ENCODE assay signal across 16 cellular contexts in genomic region chr6:37777272-37777736, GRCh38. TPM values are rescaled to one million over a fixed set of nuclear protein-coding genes. Genes with fewer than 3 reads are reported as not detected.
DNase-seq lines count a peak whose midpoint lies in the region; ATAC-seq and TF ChIP-seq lines count a peak whose summit lies in the region.
"Had no signal": no experiment of that assay in that cellular context is flagged by ENCODE, and none has a peak within 500 bp of the region (broad histone marks: within the 10 kb centered on the region; RNA-seq: fewer than 3 reads in every experiment).

No MANE protein-coding gene starts in this region.

- no peak overlapping the region for H2BK12ac ChIP-seq in trophoblast cell (ENCODE audit: low read length)

- TF ChIP-seq CTCF in testis (IDR thresholded peaks at IDR 0.05): no peak

- H3K9me3 ChIP-seq in iPS-20b (ENCODE audit: insufficient read depth, low read depth, low read length) (no peaks in the 10 kb centered on the region), testis (no peaks in the 10 kb centered on the region), trophoblast cell (ENCODE audit: insufficient read depth, low read depth, low read length) (peaks cover 2% of the 10 kb centered on the region)

- DNase-seq in DMS79 (lab: John Stamatoyannopoulos, UW) (peak; percentile 23), NCI-H2107 (lab: John Stamatoyannopoulos, UW) (peak; percentile 11), NOMO-1 treated with dmso at 0.1 percent for 144 hours (lab: John Stamatoyannopoulos, UW; ENCODE audit: unreplicated experiment) (no peak), testis (no peak), trophoblast cell (no peak)
- DNase-seq: activated CD4-positive, CD25-positive, alpha-beta regulatory T cell; amniotic stem cell; COR-L47; kidney glomerular epithelial cell; naive thymus-derived CD8-positive, alpha-beta T cell had no signal

- H3K27ac ChIP-seq in iPS-20b (ENCODE audit: low read length) (no peak overlapping the region), testis (no peak overlapping the region), trophoblast cell (ENCODE audit: low read depth, low read length) (no peak overlapping the region)
- H3K27ac ChIP-seq: tibial nerve had no signal

- H3K4me1 ChIP-seq in iPS-20b (ENCODE audit: insufficient read depth, low read length) (peaks cover 24% of the 10 kb centered on the region), testis (no peaks in the 10 kb centered on the region), trophoblast cell (ENCODE audit: control insufficient read depth in 1 of 2, insufficient read depth in 2 of 2, low read length in 2 of 2) (no peaks in the 10 kb centered on the region)
- H3K4me1 ChIP-seq: tibial nerve had no signal

- H3K4me3 ChIP-seq in iPS-20b (ENCODE audit: low read length) (peak overlapping the region; percentile 20; the same call in 1 of the 2 replicates), testis (no peak overlapping the region), trophoblast cell (ENCODE audit: low read depth, low read length) (no peak overlapping the region)
- H3K4me3 ChIP-seq: smooth muscle cell, tibial nerve had no signal

- no peak overlapping the region for H4K91ac ChIP-seq in trophoblast cell (ENCODE audit: low read depth, low read length)

- H3K14ac ChIP-seq in trophoblast cell (ENCODE audit: low read length): no peak overlapping the region

- no peak overlapping the region for H2AK5ac ChIP-seq in trophoblast cell (ENCODE audit: low read length)

- WGBS in testis, 2 donors: 57 to 72% methylated on average over 9 of the region's 9 CpGs
- no CpG with 5 or more reads among the region's 9 CpGs for WGBS in trophoblast cell (ENCODE audit: extremely low coverage, insufficient coverage, insufficient read length)

- no peaks in the 10 kb centered on the region for H3K79me1 ChIP-seq in trophoblast cell (ENCODE audit: low read length)

- peaks cover 32% of the 10 kb centered on the region for H3K27me3 ChIP-seq in iPS-20b (ENCODE audit: insufficient read depth, low read length)
- H3K27me3 ChIP-seq in testis: no peaks in the 10 kb centered on the region
- H3K27me3 ChIP-seq in trophoblast cell (ENCODE audit: insufficient read depth, low read length): no peaks in the 10 kb centered on the region
- H3K27me3 ChIP-seq: tibial nerve had no signal

- no peak overlapping the region for H4K12ac ChIP-seq in trophoblast cell (ENCODE audit: low read depth, low read length)

- H4K8ac ChIP-seq in trophoblast cell (ENCODE audit: low read depth, low read length): no peak overlapping the region

- intact Hi-C loops in testis (cut with DNase I; ENCODE audit: low total_unique reads): no loop called here

- no peak overlapping the region for H2AFZ ChIP-seq in trophoblast cell (ENCODE audit: insufficient read depth, low read length, poor library complexity)

- no peak overlapping the region for H3K4ac ChIP-seq in trophoblast cell (ENCODE audit: low read depth, low read length)

- no peak overlapping the region for H3K18ac ChIP-seq in trophoblast cell (ENCODE audit: low read length)

- H2BK5ac ChIP-seq in trophoblast cell (ENCODE audit: low read depth, low read length, poor library complexity): no peak overlapping the region

- H3K36me3 ChIP-seq in iPS-20b (ENCODE audit: insufficient read depth, low read depth, low read length) (no peaks in the 10 kb centered on the region), testis (ENCODE audit: low read depth, missing control alignments) (no peaks in the 10 kb centered on the region), trophoblast cell (ENCODE audit: control insufficient read depth in 1 of 2, insufficient read depth in 2 of 2, low read length in 2 of 2) (no peaks in the 10 kb centered on the region)
- H3K36me3 ChIP-seq: tibial nerve had no signal

- TF ChIP-seq POLR2A in testis (IDR thresholded peaks at IDR 0.05): no peak

- ATAC-seq in GM19455 (IDR thresholded peaks at IDR 0.05; ENCODE audit: unreplicated experiment) (peak; percentile 63), HG02642 (IDR thresholded peaks at IDR 0.05; ENCODE audit: poor library complexity, unreplicated experiment) (no peak)
- ATAC-seq: naive thymus-derived CD8-positive, alpha-beta T cell; SK-N-SH treated with all-trans-retinoic acid at 6 μM for 48 hours had no signal

- no peak overlapping the region for H2BK120ac ChIP-seq in trophoblast cell (ENCODE audit: insufficient read depth, low read length, poor library complexity)

- H3K79me2 ChIP-seq in trophoblast cell (ENCODE audit: control insufficient read depth, insufficient read depth, low read length, poor library complexity): no peaks in the 10 kb centered on the region

- no peak overlapping the region for H3K4me2 ChIP-seq in trophoblast cell (ENCODE audit: low read length)
- H3K4me2 ChIP-seq: smooth muscle cell had no signal

- H3K9ac ChIP-seq in iPS-20b (ENCODE audit: low read depth, low read length) (no peak overlapping the region), trophoblast cell (ENCODE audit: low read length) (no peak overlapping the region)

- no peak overlapping the region for H3K23ac ChIP-seq in trophoblast cell (ENCODE audit: low read length)

RNA-seq across cellular contexts. Expression of gene ZFAND3, which starts 42.2 kb away (rescaled TPM):
- total RNA-seq in testis: 100 to 1,000 TPM; 104 to 109 TPM
- 329 TPM for polyA plus RNA-seq in testis (ENCODE audit: insufficient read depth, low read depth, low replicate concordance)
- polyA plus RNA-seq in trophoblast cell (2013): 79.8 and 81.0 TPM in 2 replicates

Comparison
In these comparisons a context has a peak if more than half of its experiments do, and no peak if none do; other contexts are left out.
1. DNase-seq: peak in DMS79 (single experiment) and NCI-H2107 (single experiment); none in NOMO-1 treated with dmso at 0.1 percent for 144 hours (single experiment), testis (single experiment) and trophoblast cell (0 of 2).